Comparison of ENCODE assay signal across 29 cellular contexts in the genomic region with DNA sequence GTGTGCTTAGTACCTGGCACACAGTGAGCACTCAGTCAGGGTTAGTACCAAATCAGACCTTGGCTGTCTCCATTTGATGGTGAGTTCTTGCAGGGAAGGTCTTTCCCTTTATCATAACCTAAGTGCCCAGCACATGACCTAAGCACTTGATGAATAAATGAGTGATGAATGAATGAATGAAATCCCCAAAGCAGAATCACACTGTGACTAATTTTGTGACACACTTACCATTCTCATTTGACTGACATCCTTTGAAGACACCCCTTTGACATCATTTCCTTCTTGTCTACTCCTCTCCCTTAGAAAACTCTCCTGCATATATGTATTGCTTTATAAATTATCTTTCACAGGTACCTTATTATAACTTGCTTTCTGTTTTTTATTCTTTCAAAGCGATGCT.
"Had no signal": no experiment of that assay in that cellular context is flagged by ENCODE, and none has a peak within 500 bp of the region (broad histone marks: within the 10 kb centered on the region; RNA-seq: fewer than 3 reads in every experiment).

No MANE protein-coding gene starts in this region.

- ATAC-seq: heart right ventricle, left colon, pancreas, psoas muscle, upper lobe of right lung had no signal

- H3K9me3 Mint-ChIP-seq: activated naive CD4-positive, alpha-beta T cell treated with anti-CD3 and anti-CD28 coated beads for 36 hours; nephron; T-helper 1 cell treated with Interleukin-12 subunit alpha and Interleukin-12 subunit beta and Interleukin-4 antibody, amounts not matched to agents 30 μg/mL and 1 μg/mL, for 36 hours had no signal

- FAIRE-seq: endothelial cell of umbilical vein, pancreas had no signal

- H3K4me1 Mint-ChIP-seq: activated CD4-positive, alpha-beta memory T cell treated with anti-CD3 and anti-CD28 coated beads, Interleukin-2, amount 10 ng/mL, durations not matched to agents 7 days and 5 days; nephron had no signal

- H3K27ac ChIP-seq: ascending aorta, brain microvascular endothelial cell, heart right ventricle, neutrophil, psoas muscle, right atrium auricular region, spleen, thyroid gland, upper lobe of right lung had no signal

- H3K27ac Mint-ChIP-seq: activated CD4-positive, alpha-beta memory T cell treated with anti-CD3 and anti-CD28 coated beads, Interleukin-2, amount 10 ng/mL, durations not matched to agents 7 days and 5 days; activated naive CD4-positive, alpha-beta T cell treated with anti-CD3 and anti-CD28 coated beads for 36 hours; nephron; T-helper 1 cell treated with Interleukin-12 subunit alpha and Interleukin-12 subunit beta and Interleukin-4 antibody, amounts not matched to agents 30 μg/mL and 1 μg/mL, for 36 hours had no signal

- H3K4me3 ChIP-seq: ascending aorta, heart right ventricle, pancreas, psoas muscle, right atrium auricular region, spleen, thyroid gland, upper lobe of right lung had no signal

- H3K9me3 ChIP-seq: ascending aorta, heart right ventricle, neutrophil, pancreas, psoas muscle, right atrium auricular region, spleen, thyroid gland, upper lobe of right lung had no signal

- H3K4me3 Mint-ChIP-seq: activated CD4-positive, alpha-beta memory T cell treated with anti-CD3 and anti-CD28 coated beads, Interleukin-2, amount 10 ng/mL, durations not matched to agents 7 days and 5 days; activated naive CD4-positive, alpha-beta T cell treated with anti-CD3 and anti-CD28 coated beads for 36 hours; nephron; T-helper 1 cell treated with Interleukin-12 subunit alpha and Interleukin-12 subunit beta and Interleukin-4 antibody, amounts not matched to agents 30 μg/mL and 1 μg/mL, for 36 hours had no signal

- H3K27me3 ChIP-seq: ascending aorta, brain microvascular endothelial cell, heart right ventricle, neutrophil, pancreas, right atrium auricular region, spleen, thyroid gland, upper lobe of right lung had no signal

- DNase-seq: activated CD4-positive, alpha-beta memory T cell treated with anti-CD3 and anti-CD28 coated beads, Interleukin-2, amount 10 ng/mL, durations not matched to agents 7 days and 5 days; activated CD4-positive, alpha-beta T cell treated with anti-CD3 and anti-CD28 coated beads for 48 hours; activated CD4-positive, CD25-positive, alpha-beta regulatory T cell; activated effector memory CD4-positive, alpha-beta T cell treated with Interleukin-2 at 50 U/mL for 16 hours; activated naive CD4-positive, alpha-beta T cell treated with anti-CD3 and anti-CD28 coated beads for 36 hours; activated T-cell treated with anti-CD3 and anti-CD28 coated beads, Interleukin-2, amount 50 U/mL, for 1 hour; brain microvascular endothelial cell; central memory CD4-positive, alpha-beta T cell; dermis blood vessel endothelial cell; effector memory CD4-positive, alpha-beta T cell; heart right ventricle; islet precursor cell; left colon; mesenchymal stem cell; pancreas; psoas muscle; spleen; stimulated activated CD4-positive, alpha-beta T cell treated with anti-CD3 and anti-CD28 coated beads, Interleukin-4, amount 100 ng/mL, for 1 hour; stimulated activated naive CD4-positive, alpha-beta T cell treated with Interleukin-2 at 50 U/mL for 16 hours; substantia nigra; T1000; thyroid gland; upper lobe of right lung had no signal

- H3K27me3 Mint-ChIP-seq: activated CD4-positive, alpha-beta memory T cell treated with anti-CD3 and anti-CD28 coated beads, Interleukin-2, amount 10 ng/mL, durations not matched to agents 7 days and 5 days had no signal

- H3K36me3 ChIP-seq: ascending aorta, brain microvascular endothelial cell, heart right ventricle, neutrophil, pancreas, right atrium auricular region, spleen, thyroid gland, upper lobe of right lung had no signal

- H3K4me1 ChIP-seq: spleen, upper lobe of right lung had no signal
